ENCODE assay signal across 26 cellular contexts in genomic region chr13:34886987-34887386, GRCh38. TPM values are rescaled to one million over a fixed set of nuclear protein-coding genes. Genes with fewer than 3 reads are reported as not detected.
DNase-seq lines count a peak whose midpoint lies in the region; ATAC-seq, FAIRE-seq and TF ChIP-seq lines count a peak whose summit lies in the region.
"Had no signal": no experiment of that assay in that cellular context is flagged by ENCODE, and none has a peak within 500 bp of the region (broad histone marks: within the 10 kb centered on the region; RNA-seq: fewer than 3 reads in every experiment).

No MANE protein-coding gene starts in this region.

- intact Hi-C loops in endothelial cell of umbilical vein (cut with micrococcal nuclease), result no loop called here
- intact Hi-C loops in activated CD8-positive, alpha-beta T cell treated with anti-CD3 and anti-CD28 coated beads for 36 hours (cut with micrococcal nuclease), result no loop called here

- no peak overlapping the region for H3K14ac ChIP-seq in mesenchymal stem cell (ENCODE audit: low read length in 2 of 2)

- H3K27ac Mint-ChIP-seq in activated naive CD4-positive, alpha-beta T cell treated with anti-CD3 and anti-CD28 coated beads, Interleukin-2, amount 10 ng/mL, durations not matched to agents 7 days and 5 days, result no peak overlapping the region
- H3K27ac Mint-ChIP-seq in activated CD8-positive, alpha-beta T cell treated with anti-CD3 and anti-CD28 coated beads for 36 hours, result no peak overlapping the region
- H3K27ac Mint-ChIP-seq: CD4-positive, CD25-positive, alpha-beta regulatory T cell had no signal

- H2BK120ac ChIP-seq in mesenchymal stem cell (ENCODE audit: low read depth, low read length), result no peak overlapping the region

- no peak for TF ChIP-seq EP300 in A549 (IDR thresholded peaks at IDR 0.05)

- no peaks in the 10 kb centered on the region for H3K9me1 ChIP-seq in endothelial cell of umbilical vein (replicated peaks; ENCODE audit: control insufficient read depth, extremely low read depth, insufficient read depth, low read length)

- no peaks in the 10 kb centered on the region for H3K79me1 ChIP-seq in mesenchymal stem cell (replicated peaks; ENCODE audit: low read length, poor library complexity, severe bottlenecking)

- dilution Hi-C loops in endothelial cell of umbilical vein (cut with MboI; ENCODE audit: extremely low pct_ligation_motif_present, low sequenced_read_pairs), result no loop called here

- H3K36me3 ChIP-seq in endothelial cell of umbilical vein (ENCODE audit: control insufficient read depth in 2 of 2, extremely low read depth in 1 of 2, insufficient read depth in 2 of 2, low read length in 2 of 2) (no peaks in the 10 kb centered on the region), mesenchymal stem cell (ENCODE audit: control insufficient read depth in 1 of 2, insufficient read depth in 2 of 2, low read depth in 1 of 2, low read length in 2 of 2) (no peaks in the 10 kb centered on the region)
- H3K36me3 ChIP-seq: BLaER1, Peyer's patch had no signal

- no TSS peak for BruUV-seq in endothelial cell of umbilical vein (replicated peaks; lab: Mats Ljungman, UMichigan)

- H3K4me3 ChIP-seq in A549, result no peak overlapping the region
- H3K4me3 ChIP-seq in endothelial cell of umbilical vein (replicated peaks in 1 of 3; ENCODE audit: insufficient read depth in 1 of 3, low read depth in 1 of 3, low read length in 3 of 3), result no peak overlapping the region
- no peak overlapping the region for H3K4me3 ChIP-seq in mesenchymal stem cell (ENCODE audit: insufficient read depth in 1 of 2, low read depth in 1 of 2, low read length in 2 of 2)
- H3K4me3 ChIP-seq: BLaER1, Peyer's patch, SK-N-MC had no signal

- no peaks in the 10 kb centered on the region for H3K36me3 Mint-ChIP-seq in activated naive CD4-positive, alpha-beta T cell treated with anti-CD3 and anti-CD28 coated beads, Interleukin-2, amount 10 ng/mL, durations not matched to agents 7 days and 5 days
- H3K36me3 Mint-ChIP-seq in activated CD8-positive, alpha-beta T cell treated with anti-CD3 and anti-CD28 coated beads for 36 hours (ENCODE audit: low read depth), result no peaks in the 10 kb centered on the region
- H3K36me3 Mint-ChIP-seq: CD4-positive, CD25-positive, alpha-beta regulatory T cell had no signal

- no peak overlapping the region for H4K8ac ChIP-seq in mesenchymal stem cell (ENCODE audit: low read length)

- H3K27ac ChIP-seq in A549 (no peak overlapping the region), endothelial cell of umbilical vein (ENCODE audit: insufficient read depth, low read depth, low read length) (no peak overlapping the region), mesenchymal stem cell (ENCODE audit: low read length, poor library complexity, severe bottlenecking) (no peak overlapping the region)
- H3K27ac ChIP-seq: BLaER1, Peyer's patch, SK-N-MC had no signal

- DNase-seq in A549 (ENCODE audit: low read depth in 1 of 2, low spot score in 1 of 2) (no peak), HS-5 (ENCODE audit: low read depth) (peak; percentile 4), endothelial cell of umbilical vein (ENCODE audit: low read depth, low spot score) (no peak), mesenchymal stem cell (no peak), AML-193 (lab: John Stamatoyannopoulos, UW) (no peak)
- DNase-seq in activated naive CD4-positive, alpha-beta T cell treated with anti-CD3 and anti-CD28 coated beads, Interleukin-2, amount 10 ng/mL, durations not matched to agents 7 days and 5 days, result no peak
- DNase-seq in activated CD8-positive, alpha-beta T cell treated with anti-CD3 and anti-CD28 coated beads for 36 hours, result no peak
- DNase-seq: 8988T; CD4-positive, CD25-positive, alpha-beta regulatory T cell; DMS153; DND-41; HCEC 1CT; IMR-90; KG1; MM.1S; NCI-H1417; NCI-H1694; NCI-H2029 treated with DMSO at 0.1 percent for 48 hours; NCI-H446 treated with DMSO at 0.1 percent for 48 hours; NCI-H526; Peyer's patch; SIG-M5 had no signal

- H3K27me3 ChIP-seq in endothelial cell of umbilical vein (ENCODE audit: control insufficient read depth in 2 of 2, insufficient read depth in 2 of 2, low read length in 2 of 2), result no peaks in the 10 kb centered on the region
- H3K27me3 ChIP-seq in mesenchymal stem cell (ENCODE audit: control insufficient read depth in 1 of 2, insufficient read depth in 1 of 2, low read length in 2 of 2), result no peaks in the 10 kb centered on the region
- H3K27me3 ChIP-seq: BLaER1, Peyer's patch had no signal

- no peak overlapping the region for H4K91ac ChIP-seq in mesenchymal stem cell (ENCODE audit: low read length)

- no peak overlapping the region for H3K23ac ChIP-seq in mesenchymal stem cell (ENCODE audit: low read length in 2 of 2)

- no peak overlapping the region for H2BK15ac ChIP-seq in mesenchymal stem cell (ENCODE audit: low read depth, poor library complexity, severe bottlenecking)

- H3K4me1 ChIP-seq in A549 (peaks cover 11% of the 10 kb centered on the region), endothelial cell of umbilical vein (ENCODE audit: control insufficient read depth, extremely low read depth, insufficient read depth, low read length) (peaks cover 21% of the 10 kb centered on the region), mesenchymal stem cell (ENCODE audit: control insufficient read depth, insufficient read depth, low read depth, low read length) (no peaks in the 10 kb centered on the region)
- H3K4me1 ChIP-seq: BLaER1, Peyer's patch had no signal

- TF ChIP-seq POLR2A in A549 (IDR thresholded peaks at IDR 0.05; ENCODE audit: low read length), result no peak
- no peak for TF ChIP-seq POLR2A in endothelial cell of umbilical vein (IDR thresholded peaks at IDR 0.05; ENCODE audit: low read depth, low read length)

- H3K9ac ChIP-seq in endothelial cell of umbilical vein (replicated peaks; ENCODE audit: extremely low read depth, insufficient read depth, low read length), result no peak overlapping the region
- peak overlapping the region; percentile 17 for H3K9ac ChIP-seq in mesenchymal stem cell (ENCODE audit: low read length)
- H3K9ac ChIP-seq: BLaER1 had no signal

- H2AFZ ChIP-seq in endothelial cell of umbilical vein (ENCODE audit: low read depth, low read length) (no peak overlapping the region), mesenchymal stem cell (ENCODE audit: low read depth, low read length) (no peak overlapping the region)

- ATAC-seq in A549 (no peak), HG02981 (IDR thresholded peaks at IDR 0.05; ENCODE audit: unreplicated experiment) (no peak)
- no peak for ATAC-seq in activated CD8-positive, alpha-beta T cell treated with anti-CD3 and anti-CD28 coated beads for 36 hours

- H2BK12ac ChIP-seq in mesenchymal stem cell (ENCODE audit: low read length in 2 of 2), result no peak overlapping the region

- no peaks in the 10 kb centered on the region for H3K79me2 ChIP-seq in endothelial cell of umbilical vein (ENCODE audit: control insufficient read depth, insufficient read depth, low read length)

- peaks cover 4% of the 10 kb centered on the region for H3K27me3 Mint-ChIP-seq in activated naive CD4-positive, alpha-beta T cell treated with anti-CD3 and anti-CD28 coated beads, Interleukin-2, amount 10 ng/mL, durations not matched to agents 7 days and 5 days
- peaks cover 3% of the 10 kb centered on the region for H3K27me3 Mint-ChIP-seq in activated CD8-positive, alpha-beta T cell treated with anti-CD3 and anti-CD28 coated beads for 36 hours
- H3K27me3 Mint-ChIP-seq: CD4-positive, CD25-positive, alpha-beta regulatory T cell had no signal

- peak overlapping the region; percentile 12; the same call in 1 of the 3 replicates for H3K4me2 ChIP-seq in A549
- no peak overlapping the region for H3K4me2 ChIP-seq in endothelial cell of umbilical vein (ENCODE audit: insufficient read depth, low read length)
- H3K4me2 ChIP-seq in mesenchymal stem cell (ENCODE audit: low read length, poor library complexity, severe bottlenecking), result no peak overlapping the region
- H3K4me2 ChIP-seq: BLaER1 had no signal

- no peak for TF ChIP-seq RAD21 in A549 (conservative IDR thresholded peaks at IDR 0.05 in 1 of 2, IDR thresholded peaks at IDR 0.05 in 1 of 2)

- no peaks in the 10 kb centered on the region for H3K9me3 Mint-ChIP-seq in activated naive CD4-positive, alpha-beta T cell treated with anti-CD3 and anti-CD28 coated beads, Interleukin-2, amount 10 ng/mL, durations not matched to agents 7 days and 5 days
- H3K9me3 Mint-ChIP-seq in activated CD8-positive, alpha-beta T cell treated with anti-CD3 and anti-CD28 coated beads for 36 hours, result no peaks in the 10 kb centered on the region

- no peaks in the 10 kb centered on the region for H3K4me1 Mint-ChIP-seq in activated naive CD4-positive, alpha-beta T cell treated with anti-CD3 and anti-CD28 coated beads, Interleukin-2, amount 10 ng/mL, durations not matched to agents 7 days and 5 days
- no peaks in the 10 kb centered on the region for H3K4me1 Mint-ChIP-seq in activated CD8-positive, alpha-beta T cell treated with anti-CD3 and anti-CD28 coated beads for 36 hours (ENCODE audit: low read depth)
- H3K4me1 Mint-ChIP-seq: CD4-positive, CD25-positive, alpha-beta regulatory T cell had no signal

- no peak overlapping the region for H2AK5ac ChIP-seq in mesenchymal stem cell (ENCODE audit: low read length, severe bottlenecking)

- no peak overlapping the region for H3K4ac ChIP-seq in mesenchymal stem cell (ENCODE audit: low read depth in 1 of 2, low read length in 2 of 2)

- no peak overlapping the region for H3K18ac ChIP-seq in mesenchymal stem cell (ENCODE audit: low read depth in 1 of 2, low read length in 2 of 2)

- no peak overlapping the region for H3K4me3 Mint-ChIP-seq in activated naive CD4-positive, alpha-beta T cell treated with anti-CD3 and anti-CD28 coated beads, Interleukin-2, amount 10 ng/mL, durations not matched to agents 7 days and 5 days
- H3K4me3 Mint-ChIP-seq in activated CD8-positive, alpha-beta T cell treated with anti-CD3 and anti-CD28 coated beads for 36 hours, result no peak overlapping the region
- H3K4me3 Mint-ChIP-seq: CD4-positive, CD25-positive, alpha-beta regulatory T cell had no signal

- POLR2A ChIA-PET in A549 (lab: Yijun Ruan, JAX), result no interaction called here
- POLR2A ChIA-PET in endothelial cell of umbilical vein (lab: Charles Lee), result no interaction called here
- POLR2A ChIA-PET in activated CD8-positive, alpha-beta T cell treated with anti-CD3 and anti-CD28 coated beads for 36 hours (lab: Charles Lee), result no interaction called here

- FAIRE-seq in A549 (lab: Jason Lieb, UNC), result no peak
- peak; percentile 15 for FAIRE-seq in endothelial cell of umbilical vein (lab: Jason Lieb, UNC)
- FAIRE-seq: H1 had no signal

- H3K9me3 ChIP-seq in A549 (no peaks in the 10 kb centered on the region), endothelial cell of umbilical vein (replicated peaks; ENCODE audit: control insufficient read depth, insufficient read depth, low read length) (no peaks in the 10 kb centered on the region), mesenchymal stem cell (ENCODE audit: control insufficient read depth, low read length) (no peaks in the 10 kb centered on the region)
- H3K9me3 ChIP-seq: BLaER1, Peyer's patch had no signal

- CTCF ChIA-PET in A549 (lab: Yijun Ruan, JAX), result no interaction called here
- CTCF ChIA-PET in endothelial cell of umbilical vein (lab: Charles Lee), result interaction anchor here (1.2 kb wide), 1 partner anchor 9 kb away, joined by 5 read pairs; no protein-coding TSS in a partner anchor
- CTCF ChIA-PET in activated naive CD4-positive, alpha-beta T cell treated with anti-CD3 and anti-CD28 coated beads, Interleukin-2, amount 10 ng/mL, durations not matched to agents 7 days and 5 days (lab: Charles Lee), result no interaction called here
- CTCF ChIA-PET in activated CD8-positive, alpha-beta T cell treated with anti-CD3 and anti-CD28 coated beads for 36 hours (lab: Charles Lee), result no interaction called here

- WGBS in A549 (ENCODE audit: missing lambda C conversion rate), result 23% methylated on average over 1 of the region's 1 CpG
- no CpG with 5 or more reads among the region's 1 CpG for WGBS in mesenchymal stem cell

- no peaks in the 10 kb centered on the region for H4K20me1 ChIP-seq in endothelial cell of umbilical vein (replicated peaks; ENCODE audit: control insufficient read depth, extremely low read depth, insufficient read depth, low read length)
- H4K20me1 ChIP-seq: BLaER1 had no signal

- H2BK5ac ChIP-seq in mesenchymal stem cell (ENCODE audit: low read depth, low read length, poor library complexity, severe bottlenecking), result no peak overlapping the region

- no peak for TF ChIP-seq CTCF in A549 (IDR thresholded peaks at IDR 0.05)
- TF ChIP-seq CTCF in endothelial cell of umbilical vein (IDR thresholded peaks at IDR 0.05; ENCODE audit: extremely low read depth in 1 of 2, insufficient read depth in 1 of 2, low read depth in 1 of 2, low read length in 2 of 2), result no peak
- TF ChIP-seq CTCF in activated CD8-positive, alpha-beta T cell treated with anti-CD3 and anti-CD28 coated beads for 36 hours (IDR thresholded peaks at IDR 0.05), result no peak

RNA-seq across cellular contexts. Expression of gene NBEA, which starts 55.1 kb away (rescaled TPM):
- 11.8 and 12.3 TPM in 2 replicates for polyA plus RNA-seq in A549 (2011; rRNA removed)
- polyA plus RNA-seq in A549 (2012; cell fraction: cytosol; rRNA removed), result 1.6 and 1.9 TPM in 2 replicates
- polyA plus RNA-seq in A549 (2012; cell fraction: nucleus; rRNA removed), result 2.6 and 4.4 TPM in 2 replicates
- polyA plus RNA-seq in A549 (2017; fragmentation: RNase III; extraction: RNeasy Plus Mini Kit Qiagen cat#74134 plus additional on column Dnase treatment), result 3.5 to 4.2 TPM (median 4.1 TPM) in 3 replicates
- 23.6 and 30.8 TPM in 2 replicates for polyA minus RNA-seq in A549 (2011; rRNA and poly(A)+ RNA removed)
- total RNA-seq in endothelial cell of umbilical vein, result 4.4 and 4.8 TPM in 2 replicates
- polyA plus RNA-seq in endothelial cell of umbilical vein, result 2.6 and 3.0 TPM in 2 replicates
- 2.3 and 2.4 TPM in 2 replicates for polyA plus RNA-seq in endothelial cell of umbilical vein (2011; cell fraction: cytosol; rRNA removed)
- polyA plus RNA-seq in endothelial cell of umbilical vein (2011; cell fraction: nucleus; rRNA removed), result 7.2 and 7.6 TPM in 2 replicates
- polyA plus RNA-seq in endothelial cell of umbilical vein (2012), result 0.93 and 2.6 TPM in 2 replicates
- polyA minus RNA-seq in endothelial cell of umbilical vein, result 12.2 and 15.4 TPM in 2 replicates
- 3.6 TPM for polyA minus RNA-seq in endothelial cell of umbilical vein (2011; cell fraction: cytosol; rRNA and poly(A)+ RNA removed)
- polyA minus RNA-seq in endothelial cell of umbilical vein (2011; cell fraction: nucleus; rRNA and poly(A)+ RNA removed), result 43.5 and 56.6 TPM in 2 replicates
- 1.1 TPM for polyA plus RNA-seq in mesenchymal stem cell (2013, experiment 1 of 2)
- 1.00 TPM for polyA plus RNA-seq in mesenchymal stem cell (2013, experiment 2 of 2)
- under 1 TPM; 0.38 to 0.60 TPM for total RNA-seq in activated CD8-positive, alpha-beta T cell treated with anti-CD3 and anti-CD28 coated beads for 36 hours
